Comparison of ENCODE assay signal across 24 cellular contexts in genomic region chr1:33131191-33131590, GRCh38.
"Had no signal": no experiment of that assay in that cellular context is flagged by ENCODE, and none has a peak within 500 bp of the region (broad histone marks: within the 10 kb centered on the region; RNA-seq: fewer than 3 reads in every experiment).

No MANE protein-coding gene starts in this region.

- H3K9me3 ChIP-seq: breast epithelium, esophagus muscularis mucosa, thoracic aorta, upper lobe of left lung had no signal

- H3K27me3 ChIP-seq: breast epithelium, esophagus muscularis mucosa, upper lobe of left lung had no signal

- H3K36me3 ChIP-seq: breast epithelium, thoracic aorta, upper lobe of left lung had no signal

- H3K4me3 ChIP-seq: breast epithelium, esophagus muscularis mucosa, smooth muscle cell, thoracic aorta, upper lobe of left lung had no signal

- H3K27me3 Mint-ChIP-seq: activated CD4-positive, alpha-beta memory T cell treated with anti-CD3 and anti-CD28 coated beads for 36 hours; activated naive CD8-positive, alpha-beta T cell treated with anti-CD3 and anti-CD28 coated beads, Interleukin-2, amount 10 ng/mL, durations not matched to agents 7 days and 5 days; activated T-cell treated with anti-CD3 and anti-CD28 coated beads, Interleukin-2, amount 50 U/mL, for 24 hours; central memory CD8-positive, alpha-beta T cell had no signal

- H3K36me3 Mint-ChIP-seq: activated naive CD8-positive, alpha-beta T cell treated with anti-CD3 and anti-CD28 coated beads, Interleukin-2, amount 10 ng/mL, durations not matched to agents 7 days and 5 days had no signal

- ATAC-seq: sciatic nerve had no signal

- H3K4me3 Mint-ChIP-seq: activated CD4-positive, alpha-beta memory T cell treated with anti-CD3 and anti-CD28 coated beads for 36 hours; activated T-cell treated with anti-CD3 and anti-CD28 coated beads, Interleukin-2, amount 50 U/mL, for 24 hours; neural crest cell; T-helper 1 cell treated with Interleukin-12 subunit alpha and Interleukin-12 subunit beta and Interleukin-4 antibody, amounts not matched to agents 30 μg/mL and 1 μg/mL, for 36 hours had no signal

- H3K9me3 Mint-ChIP-seq: activated CD4-positive, alpha-beta memory T cell treated with anti-CD3 and anti-CD28 coated beads for 36 hours; activated T-cell treated with anti-CD3 and anti-CD28 coated beads, Interleukin-2, amount 50 U/mL, for 24 hours; central memory CD8-positive, alpha-beta T cell; neural crest cell; T-helper 1 cell treated with Interleukin-12 subunit alpha and Interleukin-12 subunit beta and Interleukin-4 antibody, amounts not matched to agents 30 μg/mL and 1 μg/mL, for 36 hours had no signal

- H3K27ac Mint-ChIP-seq: T-helper 1 cell treated with Interleukin-12 subunit alpha and Interleukin-12 subunit beta and Interleukin-4 antibody, amounts not matched to agents 30 μg/mL and 1 μg/mL, for 36 hours had no signal

- DNase-seq: activated CD4-positive, alpha-beta memory T cell treated with anti-CD3 and anti-CD28 coated beads for 36 hours; activated CD4-positive, alpha-beta T cell treated with anti-CD3 and anti-CD28 coated beads for 48 hours; activated CD4-positive, CD25-positive, alpha-beta regulatory T cell; activated naive CD4-positive, alpha-beta T cell treated with Interleukin-2 at 50 U/mL for 16 hours; activated naive CD8-positive, alpha-beta T cell treated with anti-CD3 and anti-CD28 coated beads, Interleukin-2, amount 10 ng/mL, durations not matched to agents 7 days and 5 days; activated T-cell treated with anti-CD3 and anti-CD28 coated beads, Interleukin-2, amount 50 U/mL, for 24 hours; amniotic stem cell; effector memory CD4-positive, alpha-beta T cell; glutamatergic neuron; hippocampal formation; midbrain; occipital lobe; posterior cingulate gyrus; stimulated activated CD4-positive, alpha-beta T cell treated with anti-CD3 and anti-CD28 coated beads, Interleukin-2, amount 100 ng/mL, for 48 hours; stimulated activated naive CD4-positive, alpha-beta T cell treated with Interleukin-2 at 50 U/mL for 16 hours; upper lobe of left lung had no signal

- H3K27ac ChIP-seq: breast epithelium, esophagus muscularis mucosa, thoracic aorta, upper lobe of left lung had no signal
